28 cellular contexts compared by ENCODE assay signal in genomic region chrX:132968282-132968681, GRCh38. TPM values are rescaled to one million over a fixed set of nuclear protein-coding genes. Genes with fewer than 3 reads are reported as not detected.
DNase-seq lines count a peak whose midpoint lies in the region; ATAC-seq and TF ChIP-seq lines count a peak whose summit lies in the region.
"Had no signal": no experiment of that assay in that cellular context is flagged by ENCODE, and none has a peak within 500 bp of the region (broad histone marks: within the 10 kb centered on the region; RNA-seq: fewer than 3 reads in every experiment).

No MANE protein-coding gene starts in this region.

- no peak overlapping the region for H4K8ac ChIP-seq in mesenchymal stem cell (ENCODE audit: low read length)

- H3K4ac ChIP-seq in mesenchymal stem cell (ENCODE audit: low read depth in 1 of 2, low read length in 2 of 2), result no peak overlapping the region

- H3K9me3 ChIP-seq in cardiac muscle cell (ENCODE audit: low read depth), result no peaks in the 10 kb centered on the region
- no peaks in the 10 kb centered on the region for H3K9me3 ChIP-seq in heart left ventricle
- H3K9me3 ChIP-seq in mesenchymal stem cell (ENCODE audit: control insufficient read depth, low read length), result no peaks in the 10 kb centered on the region
- no peaks in the 10 kb centered on the region for H3K9me3 ChIP-seq in mucosa of descending colon
- H3K9me3 ChIP-seq: testis had no signal

- H3K27ac Mint-ChIP-seq in naive thymus-derived CD8-positive, alpha-beta T cell, result no peak overlapping the region
- H3K27ac Mint-ChIP-seq: activated naive CD4-positive, alpha-beta T cell treated with anti-CD3 and anti-CD28 coated beads for 36 hours; activated T-cell treated with anti-CD3 and anti-CD28 coated beads, Interleukin-2, amount 50 U/mL, for 24 hours; CD4-positive, CD25-positive, alpha-beta regulatory T cell; H9; naive B cell; stimulated activated naive B cell treated with anti-CD40 and anti-IgM and Interleukin-4, amounts not matched to agents 10 μg/mL and 1 μg/mL and 100 μg/mL, for 72 hours had no signal

- no peaks in the 10 kb centered on the region for H3K9me3 Mint-ChIP-seq in naive thymus-derived CD8-positive, alpha-beta T cell
- H3K9me3 Mint-ChIP-seq: activated naive CD4-positive, alpha-beta T cell treated with anti-CD3 and anti-CD28 coated beads for 36 hours; activated T-cell treated with anti-CD3 and anti-CD28 coated beads, Interleukin-2, amount 50 U/mL, for 24 hours; CD4-positive, CD25-positive, alpha-beta regulatory T cell; H9; naive B cell; stimulated activated naive B cell treated with anti-CD40 and anti-IgM and Interleukin-4, amounts not matched to agents 10 μg/mL and 1 μg/mL and 100 μg/mL, for 72 hours had no signal

- intact Hi-C loops in heart left ventricle (cut with DNase I) (loop anchor here in 1 of 10 donors (10.0 kb wide), 1 partner anchor 223 kb away; no protein-coding TSS in a partner anchor), mucosa of descending colon (cut with DNase I, micrococcal nuclease) (no loop called here)

- H3K4me1 ChIP-seq in cardiac muscle cell (ENCODE audit: low read depth) (peaks cover 32% of the 10 kb centered on the region), heart left ventricle (no peaks in the 10 kb centered on the region), mesenchymal stem cell (ENCODE audit: control insufficient read depth, insufficient read depth, low read depth, low read length) (no peaks in the 10 kb centered on the region), mucosa of descending colon (ENCODE audit: low read depth) (no peaks in the 10 kb centered on the region)
- H3K4me1 ChIP-seq: testis had no signal

- H2BK120ac ChIP-seq in mesenchymal stem cell (ENCODE audit: low read depth, low read length), result no peak overlapping the region

- H3K4me1 Mint-ChIP-seq in naive thymus-derived CD8-positive, alpha-beta T cell, result no peaks in the 10 kb centered on the region
- H3K4me1 Mint-ChIP-seq: CD4-positive, CD25-positive, alpha-beta regulatory T cell; naive B cell; stimulated activated naive B cell treated with anti-CD40 and anti-IgM and Interleukin-4, amounts not matched to agents 10 μg/mL and 1 μg/mL and 100 μg/mL, for 72 hours had no signal

- H3K79me1 ChIP-seq in mesenchymal stem cell (replicated peaks; ENCODE audit: low read length, poor library complexity, severe bottlenecking), result no peaks in the 10 kb centered on the region

- no peak overlapping the region for H3K14ac ChIP-seq in mesenchymal stem cell (ENCODE audit: low read length in 2 of 2)

- H3K36me3 ChIP-seq in cardiac muscle cell (no peaks in the 10 kb centered on the region), heart left ventricle (no peaks in the 10 kb centered on the region), mesenchymal stem cell (ENCODE audit: control insufficient read depth in 1 of 2, insufficient read depth in 2 of 2, low read depth in 1 of 2, low read length in 2 of 2) (no peaks in the 10 kb centered on the region), mucosa of descending colon (ENCODE audit: low read depth) (no peaks in the 10 kb centered on the region)

- no peak overlapping the region for H3K18ac ChIP-seq in mesenchymal stem cell (ENCODE audit: low read depth in 1 of 2, low read length in 2 of 2)

- H3K23ac ChIP-seq in mesenchymal stem cell (ENCODE audit: low read length in 2 of 2), result no peak overlapping the region

- TF ChIP-seq POLR2A in heart left ventricle (IDR thresholded peaks at IDR 0.05), result no peak

- H3K27me3 Mint-ChIP-seq in naive thymus-derived CD8-positive, alpha-beta T cell, result peaks cover 0 to 13% (median 4%) of the 10 kb centered on the region in 5 donors

- no peak overlapping the region for H2AK5ac ChIP-seq in mesenchymal stem cell (ENCODE audit: low read length, severe bottlenecking)

- H3K9ac ChIP-seq in mesenchymal stem cell (ENCODE audit: low read length), result no peak overlapping the region

- no peak overlapping the region for H2BK12ac ChIP-seq in mesenchymal stem cell (ENCODE audit: low read length in 2 of 2)

- no peak overlapping the region for H2BK5ac ChIP-seq in mesenchymal stem cell (ENCODE audit: low read depth, low read length, poor library complexity, severe bottlenecking)

- H2AFZ ChIP-seq in mesenchymal stem cell (ENCODE audit: low read depth, low read length), result no peak overlapping the region

- H3K4me2 ChIP-seq in mesenchymal stem cell (ENCODE audit: low read length, poor library complexity, severe bottlenecking), result no peak overlapping the region

- DNase-seq in cardiac muscle cell (ENCODE audit: low read depth in 1 of 2, low spot score in 1 of 2), result peak in 1 of 2 donors; percentile 70
- DNase-seq in heart left ventricle, result no peak
- peak; percentile 11 for DNase-seq in OCI-M1 (lab: John Stamatoyannopoulos, UW)
- peak; percentile 27 for DNase-seq in mesenchymal stem cell
- no peak for DNase-seq in naive thymus-derived CD8-positive, alpha-beta T cell
- DNase-seq in mucosa of descending colon, result no peak
- DNase-seq: activated naive CD4-positive, alpha-beta T cell treated with anti-CD3 and anti-CD28 coated beads for 36 hours; activated T-cell treated with anti-CD3 and anti-CD28 coated beads, Interleukin-2, amount 50 U/mL, for 24 hours; CD4-positive, CD25-positive, alpha-beta regulatory T cell; central memory CD4-positive, alpha-beta T cell; DND-41; dorsolateral prefrontal cortex; H9; hypothalamus; Kasumi-1; kidney; naive B cell; NCI-H1092; NCI-H446; posterior cingulate gyrus; stimulated activated CD4-positive, alpha-beta T cell treated with anti-CD3 and anti-CD28 coated beads, Interleukin-1b, Interleukin-23, amount 100 ng/mL, for 48 hours; stimulated activated naive B cell treated with anti-CD40 and anti-IgM and Interleukin-4, amounts not matched to agents 10 μg/mL and 1 μg/mL and 100 μg/mL, for 72 hours; testis had no signal

- H2BK15ac ChIP-seq in mesenchymal stem cell (ENCODE audit: low read depth, poor library complexity, severe bottlenecking), result no peak overlapping the region

- H4K91ac ChIP-seq in mesenchymal stem cell (ENCODE audit: low read length), result no peak overlapping the region

- 37 to 51% (median 46%) methylated on average over 3 of the region's 3 CpGs for WGBS in heart left ventricle, 4 donors
- 6% methylated on average over 1 of the region's 3 CpGs for WGBS in mesenchymal stem cell

- H3K36me3 Mint-ChIP-seq in naive thymus-derived CD8-positive, alpha-beta T cell, result no peaks in the 10 kb centered on the region
- H3K36me3 Mint-ChIP-seq: CD4-positive, CD25-positive, alpha-beta regulatory T cell; naive B cell; stimulated activated naive B cell treated with anti-CD40 and anti-IgM and Interleukin-4, amounts not matched to agents 10 μg/mL and 1 μg/mL and 100 μg/mL, for 72 hours had no signal

- no peak overlapping the region for H3K4me3 ChIP-seq in cardiac muscle cell
- no peak overlapping the region for H3K4me3 ChIP-seq in heart left ventricle
- no peak overlapping the region for H3K4me3 ChIP-seq in mesenchymal stem cell (ENCODE audit: insufficient read depth in 1 of 2, low read depth in 1 of 2, low read length in 2 of 2)
- no peak overlapping the region for H3K4me3 ChIP-seq in mucosa of descending colon
- H3K4me3 ChIP-seq: dorsolateral prefrontal cortex, testis had no signal

- no peak overlapping the region for H3K4me3 Mint-ChIP-seq in naive thymus-derived CD8-positive, alpha-beta T cell
- H3K4me3 Mint-ChIP-seq: activated naive CD4-positive, alpha-beta T cell treated with anti-CD3 and anti-CD28 coated beads for 36 hours; activated T-cell treated with anti-CD3 and anti-CD28 coated beads, Interleukin-2, amount 50 U/mL, for 24 hours; CD4-positive, CD25-positive, alpha-beta regulatory T cell; H9; naive B cell; stimulated activated naive B cell treated with anti-CD40 and anti-IgM and Interleukin-4, amounts not matched to agents 10 μg/mL and 1 μg/mL and 100 μg/mL, for 72 hours had no signal

- ATAC-seq in heart left ventricle (no peak), mucosa of descending colon (no peak), HG02970 (IDR thresholded peaks at IDR 0.05; ENCODE audit: low FRiP score, unreplicated experiment) (no peak)
- no peak for ATAC-seq in naive thymus-derived CD8-positive, alpha-beta T cell
- ATAC-seq: activated CD4-positive, CD25-positive, alpha-beta regulatory T cell treated with anti-CD3 and anti-CD28 coated beads, Interleukin-2, amount 50 U/mL, for 24 hours; stimulated activated naive B cell treated with anti-CD40 and anti-IgM and Interleukin-4, amounts not matched to agents 10 μg/mL and 1 μg/mL and 100 μg/mL, for 72 hours had no signal

- H3K27ac ChIP-seq in cardiac muscle cell, result peak overlapping the region; percentile 56
- no peak overlapping the region for H3K27ac ChIP-seq in heart left ventricle
- H3K27ac ChIP-seq in mesenchymal stem cell (ENCODE audit: low read length, poor library complexity, severe bottlenecking), result no peak overlapping the region
- H3K27ac ChIP-seq: dorsolateral prefrontal cortex, testis had no signal

- no peak for TF ChIP-seq CTCF in cardiac muscle cell (IDR thresholded peaks at IDR 0.05; ENCODE audit: low read depth, low read length)
- no peak for TF ChIP-seq CTCF in heart left ventricle (IDR thresholded peaks at IDR 0.05)
- TF ChIP-seq CTCF in mucosa of descending colon (IDR thresholded peaks at IDR 0.05), result no peak

- POLR2A ChIA-PET in naive thymus-derived CD8-positive, alpha-beta T cell (lab: Charles Lee), result no interaction called here

- H3K27me3 ChIP-seq in cardiac muscle cell, result no peaks in the 10 kb centered on the region
- H3K27me3 ChIP-seq in heart left ventricle, result peaks cover 0 to 42% (median 0%) of the 10 kb centered on the region in 9 donors
- peaks cover 0 to 56% of the 10 kb centered on the region in 2 experiments for H3K27me3 ChIP-seq in mesenchymal stem cell (ENCODE audit: control insufficient read depth in 1 of 2, insufficient read depth in 1 of 2, low read length in 2 of 2)
- H3K27me3 ChIP-seq: testis had no signal

RNA-seq across cellular contexts. Expression of gene HS6ST2, which starts 9.9 kb away (rescaled TPM):
- total RNA-seq in cardiac muscle cell (20.6 and 27.1 TPM in 2 replicates), heart left ventricle (under 1 TPM in 7 of 9 donors, not detected in 2; 0.05 to 0.54 (median 0.13) TPM), mucosa of descending colon (1 to 10 TPM in 1 of 3 donors, under 1 TPM in 2; 0.38 to 1.5 (median 0.52) TPM)
- polyA plus RNA-seq in cardiac muscle cell (15.5 and 15.7 TPM in 2 replicates), heart left ventricle (under 1 TPM in 1 of 2 donors, not detected in 1; 0.33 TPM)
- 2.3 TPM for polyA plus RNA-seq in mesenchymal stem cell (2013, experiment 1 of 2)
- polyA plus RNA-seq in mesenchymal stem cell (2013, experiment 2 of 2), result 2.3 TPM
- total RNA-seq in naive thymus-derived CD8-positive, alpha-beta T cell, result not detected
- not detected for polyA plus RNA-seq in naive thymus-derived CD8-positive, alpha-beta T cell
- total RNA-seq: CD4-positive, CD25-positive, alpha-beta regulatory T cell; fibroblast of villous mesenchyme; lung microvascular endothelial cell; RPMI7951 had no signal
- polyA plus RNA-seq: CD4-positive, CD25-positive, alpha-beta regulatory T cell had no signal

Comparison
In these comparisons a context has a peak if more than half of its experiments do, and no peak if none do; other contexts are left out.
1. DNase-seq: peak in OCI-M1 (single experiment) and mesenchymal stem cell (single experiment); none in heart left ventricle (0 of 5), naive thymus-derived CD8-positive, alpha-beta T cell (0 of 10) and mucosa of descending colon (0 of 3).